In the genomic region with DNA sequence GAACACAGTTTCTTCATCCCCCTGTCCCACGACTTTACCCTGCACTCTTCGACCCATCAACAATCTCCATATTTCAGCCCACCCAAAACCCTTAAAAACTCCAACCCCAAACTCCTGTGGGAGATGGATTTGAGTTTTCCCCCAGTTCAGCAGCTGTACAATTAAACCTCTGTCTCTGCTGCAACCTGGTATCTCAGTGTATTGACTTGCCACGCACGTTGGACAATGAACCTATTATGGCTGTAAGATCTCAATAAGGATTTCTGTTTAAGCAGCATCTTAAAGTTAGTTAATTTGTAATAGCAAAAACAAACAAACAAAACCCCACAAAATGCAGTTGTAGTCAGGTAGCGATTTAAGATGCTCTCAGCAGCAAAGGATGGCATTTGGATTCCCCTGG, we compare ENCODE assay signal across 1 cellular context.
A peak's percentile ranks its signal among the peaks of the same experiment; 100 is the strongest.
TF ChIP-seq lines count a peak whose summit lies in the region.

No MANE protein-coding gene starts in this region.

TF ChIP-seq in HepG2, 621 proteins besides CTCF, POLR2A, EP300 and RAD21 (continued from another document and continues in another):
- TF ChIP-seq, protein P1, sequence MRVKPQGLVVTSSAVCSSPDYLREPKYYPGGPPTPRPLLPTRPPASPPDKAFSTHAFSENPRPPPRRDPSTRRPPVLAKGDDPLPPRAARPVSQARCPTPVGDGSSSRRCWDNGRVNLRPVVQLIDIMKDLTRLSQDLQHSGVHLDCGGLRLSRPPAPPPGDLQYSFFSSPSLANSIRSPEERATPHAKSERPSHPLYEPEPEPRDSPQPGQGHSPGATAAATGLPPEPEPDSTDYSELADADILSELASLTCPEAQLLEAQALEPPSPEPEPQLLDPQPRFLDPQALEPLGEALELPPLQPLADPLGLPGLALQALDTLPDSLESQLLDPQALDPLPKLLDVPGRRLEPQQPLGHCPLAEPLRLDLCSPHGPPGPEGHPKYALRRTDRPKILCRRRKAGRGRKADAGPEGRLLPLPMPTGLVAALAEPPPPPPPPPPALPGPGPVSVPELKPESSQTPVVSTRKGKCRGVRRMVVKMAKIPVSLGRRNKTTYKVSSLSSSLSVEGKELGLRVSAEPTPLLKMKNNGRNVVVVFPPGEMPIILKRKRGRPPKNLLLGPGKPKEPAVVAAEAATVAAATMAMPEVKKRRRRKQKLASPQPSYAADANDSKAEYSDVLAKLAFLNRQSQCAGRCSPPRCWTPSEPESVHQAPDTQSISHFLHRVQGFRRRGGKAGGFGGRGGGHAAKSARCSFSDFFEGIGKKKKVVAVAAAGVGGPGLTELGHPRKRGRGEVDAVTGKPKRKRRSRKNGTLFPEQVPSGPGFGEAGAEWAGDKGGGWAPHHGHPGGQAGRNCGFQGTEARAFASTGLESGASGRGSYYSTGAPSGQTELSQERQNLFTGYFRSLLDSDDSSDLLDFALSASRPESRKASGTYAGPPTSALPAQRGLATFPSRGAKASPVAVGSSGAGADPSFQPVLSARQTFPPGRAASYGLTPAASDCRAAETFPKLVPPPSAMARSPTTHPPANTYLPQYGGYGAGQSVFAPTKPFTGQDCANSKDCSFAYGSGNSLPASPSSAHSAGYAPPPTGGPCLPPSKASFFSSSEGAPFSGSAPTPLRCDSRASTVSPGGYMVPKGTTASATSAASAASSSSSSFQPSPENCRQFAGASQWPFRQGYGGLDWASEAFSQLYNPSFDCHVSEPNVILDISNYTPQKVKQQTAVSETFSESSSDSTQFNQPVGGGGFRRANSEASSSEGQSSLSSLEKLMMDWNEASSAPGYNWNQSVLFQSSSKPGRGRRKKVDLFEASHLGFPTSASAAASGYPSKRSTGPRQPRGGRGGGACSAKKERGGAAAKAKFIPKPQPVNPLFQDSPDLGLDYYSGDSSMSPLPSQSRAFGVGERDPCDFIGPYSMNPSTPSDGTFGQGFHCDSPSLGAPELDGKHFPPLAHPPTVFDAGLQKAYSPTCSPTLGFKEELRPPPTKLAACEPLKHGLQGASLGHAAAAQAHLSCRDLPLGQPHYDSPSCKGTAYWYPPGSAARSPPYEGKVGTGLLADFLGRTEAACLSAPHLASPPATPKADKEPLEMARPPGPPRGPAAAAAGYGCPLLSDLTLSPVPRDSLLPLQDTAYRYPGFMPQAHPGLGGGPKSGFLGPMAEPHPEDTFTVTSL (CRISPR knock-in tag; IDR thresholded peaks at IDR 0.05; ENCODE audit: borderline replicate concordance): peak; percentile 48; the same call in 1 of the 2 replicates
- TF ChIP-seq HDAC2 (CRISPR knock-in tag; IDR thresholded peaks at IDR 0.05) (peak; percentile 28; the same call in 1 of the 2 replicates), POLR2G (IDR thresholded peaks at IDR 0.05; ENCODE audit: low read depth, low read length) (peak; percentile 32; the same call in 1 of the 2 replicates), ASH2L (IDR thresholded peaks at IDR 0.05; ENCODE audit: insufficient read length, low read depth, low read length) (peak; percentile 9), FOXA3 (CRISPR knock-in tag; IDR thresholded peaks at IDR 0.05) (peak; percentile 52), ONECUT2 (CRISPR knock-in tag; IDR thresholded peaks at IDR 0.05) (peak; percentile 44; the same call in 1 of the 2 replicates), NCOA2 (CRISPR knock-in tag; IDR thresholded peaks at IDR 0.05) (peak; percentile 57; the same call in 1 of the 2 replicates), TARDBP (CRISPR knock-in tag; IDR thresholded peaks at IDR 0.05) (peak; percentile 41; the same call in 1 of the 2 replicates), ZNF614 (CRISPR knock-in tag; IDR thresholded peaks at IDR 0.05; ENCODE audit: borderline replicate concordance) (0 out of 2 replicates have a peak, but pooled peaks have one; percentile 27), ZNF317 (CRISPR knock-in tag; IDR thresholded peaks at IDR 0.05) (0 out of 2 replicates have a peak, but pooled peaks have one; percentile 21), PPARG (CRISPR knock-in tag; conservative IDR thresholded peaks at IDR 0.05) (no peak), ZMYM4 (CRISPR knock-in tag; IDR thresholded peaks at IDR 0.05) (peak; percentile 58; the same call in 1 of the 2 replicates), SIX1 (CRISPR knock-in tag; IDR thresholded peaks at IDR 0.05; ENCODE audit: borderline replicate concordance) (no peak), GATAD2A (CRISPR knock-in tag; IDR thresholded peaks at IDR 0.05) (peak; percentile 86), PHF21A (CRISPR knock-in tag; IDR thresholded peaks at IDR 0.05) (peak; percentile 49; the same call in 1 of the 2 replicates), SAP130 (CRISPR knock-in tag; IDR thresholded peaks at IDR 0.05; ENCODE audit: low read depth) (peak; percentile 19; the same call in 1 of the 2 replicates), IRF2 (CRISPR knock-in tag; IDR thresholded peaks at IDR 0.05) (peak; percentile 68; the same call in 1 of the 2 replicates), MED1 (CRISPR knock-in tag; IDR thresholded peaks at IDR 0.05) (0 out of 2 replicates have a peak, but pooled peaks have one; percentile 13), ATAD3A (CRISPR knock-in tag; IDR thresholded peaks at IDR 0.05) (no peak), ISL2 (CRISPR knock-in tag; IDR thresholded peaks at IDR 0.05) (peak; percentile 57; the same call in 1 of the 2 replicates), TGIF2 (CRISPR knock-in tag; IDR thresholded peaks at IDR 0.05) (no peak), KLF6 (CRISPR knock-in tag; IDR thresholded peaks at IDR 0.05) (0 out of 2 replicates have a peak, but pooled peaks have one; percentile 22), TBX2 (CRISPR knock-in tag; IDR thresholded peaks at IDR 0.05; ENCODE audit: borderline replicate concordance) (peak; percentile 27), ZSCAN20 (CRISPR knock-in tag; IDR thresholded peaks at IDR 0.05; ENCODE audit: borderline replicate concordance) (no peak), CEBPG (CRISPR knock-in tag; IDR thresholded peaks at IDR 0.05) (0 out of 2 replicates have a peak, but pooled peaks have one; percentile 4), CREB1 (IDR thresholded peaks at IDR 0.05) (no peak), CREB1 (CRISPR knock-in tag; IDR thresholded peaks at IDR 0.05) (peak; percentile 44; the same call in 1 of the 2 replicates), SOX5 (CRISPR knock-in tag; IDR thresholded peaks at IDR 0.05; ENCODE audit: borderline replicate concordance) (peak; percentile 73; the same call in 1 of the 2 replicates)
- TF ChIP-seq, protein P2, sequence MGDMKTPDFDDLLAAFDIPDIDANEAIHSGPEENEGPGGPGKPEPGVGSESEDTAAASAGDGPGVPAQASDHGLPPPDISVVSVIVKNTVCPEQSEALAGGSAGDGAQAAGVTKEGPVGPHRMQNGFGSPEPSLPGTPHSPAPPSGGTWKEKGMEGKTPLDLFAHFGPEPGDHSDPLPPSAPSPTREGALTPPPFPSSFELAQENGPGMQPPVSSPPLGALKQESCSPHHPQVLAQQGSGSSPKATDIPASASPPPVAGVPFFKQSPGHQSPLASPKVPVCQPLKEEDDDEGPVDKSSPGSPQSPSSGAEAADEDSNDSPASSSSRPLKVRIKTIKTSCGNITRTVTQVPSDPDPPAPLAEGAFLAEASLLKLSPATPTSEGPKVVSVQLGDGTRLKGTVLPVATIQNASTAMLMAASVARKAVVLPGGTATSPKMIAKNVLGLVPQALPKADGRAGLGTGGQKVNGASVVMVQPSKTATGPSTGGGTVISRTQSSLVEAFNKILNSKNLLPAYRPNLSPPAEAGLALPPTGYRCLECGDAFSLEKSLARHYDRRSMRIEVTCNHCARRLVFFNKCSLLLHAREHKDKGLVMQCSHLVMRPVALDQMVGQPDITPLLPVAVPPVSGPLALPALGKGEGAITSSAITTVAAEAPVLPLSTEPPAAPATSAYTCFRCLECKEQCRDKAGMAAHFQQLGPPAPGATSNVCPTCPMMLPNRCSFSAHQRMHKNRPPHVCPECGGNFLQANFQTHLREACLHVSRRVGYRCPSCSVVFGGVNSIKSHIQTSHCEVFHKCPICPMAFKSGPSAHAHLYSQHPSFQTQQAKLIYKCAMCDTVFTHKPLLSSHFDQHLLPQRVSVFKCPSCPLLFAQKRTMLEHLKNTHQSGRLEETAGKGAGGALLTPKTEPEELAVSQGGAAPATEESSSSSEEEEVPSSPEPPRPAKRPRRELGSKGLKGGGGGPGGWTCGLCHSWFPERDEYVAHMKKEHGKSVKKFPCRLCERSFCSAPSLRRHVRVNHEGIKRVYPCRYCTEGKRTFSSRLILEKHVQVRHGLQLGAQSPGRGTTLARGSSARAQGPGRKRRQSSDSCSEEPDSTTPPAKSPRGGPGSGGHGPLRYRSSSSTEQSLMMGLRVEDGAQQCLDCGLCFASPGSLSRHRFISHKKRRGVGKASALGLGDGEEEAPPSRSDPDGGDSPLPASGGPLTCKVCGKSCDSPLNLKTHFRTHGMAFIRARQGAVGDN (CRISPR knock-in tag; IDR thresholded peaks at IDR 0.05): no peak
- TF ChIP-seq, protein P3, sequence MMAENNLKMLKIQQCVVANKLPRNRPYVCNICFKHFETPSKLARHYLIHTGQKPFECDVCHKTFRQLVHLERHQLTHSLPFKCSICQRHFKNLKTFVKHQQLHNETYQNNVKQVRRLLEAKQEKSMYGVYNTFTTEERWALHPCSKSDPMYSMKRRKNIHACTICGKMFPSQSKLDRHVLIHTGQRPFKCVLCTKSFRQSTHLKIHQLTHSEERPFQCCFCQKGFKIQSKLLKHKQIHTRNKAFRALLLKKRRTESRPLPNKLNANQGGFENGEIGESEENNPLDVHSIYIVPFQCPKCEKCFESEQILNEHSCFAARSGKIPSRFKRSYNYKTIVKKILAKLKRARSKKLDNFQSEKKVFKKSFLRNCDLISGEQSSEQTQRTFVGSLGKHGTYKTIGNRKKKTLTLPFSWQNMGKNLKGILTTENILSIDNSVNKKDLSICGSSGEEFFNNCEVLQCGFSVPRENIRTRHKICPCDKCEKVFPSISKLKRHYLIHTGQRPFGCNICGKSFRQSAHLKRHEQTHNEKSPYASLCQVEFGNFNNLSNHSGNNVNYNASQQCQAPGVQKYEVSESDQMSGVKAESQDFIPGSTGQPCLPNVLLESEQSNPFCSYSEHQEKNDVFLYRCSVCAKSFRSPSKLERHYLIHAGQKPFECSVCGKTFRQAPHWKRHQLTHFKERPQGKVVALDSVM (CRISPR knock-in tag; IDR thresholded peaks at IDR 0.05): no peak
- TF ChIP-seq, protein P4, sequence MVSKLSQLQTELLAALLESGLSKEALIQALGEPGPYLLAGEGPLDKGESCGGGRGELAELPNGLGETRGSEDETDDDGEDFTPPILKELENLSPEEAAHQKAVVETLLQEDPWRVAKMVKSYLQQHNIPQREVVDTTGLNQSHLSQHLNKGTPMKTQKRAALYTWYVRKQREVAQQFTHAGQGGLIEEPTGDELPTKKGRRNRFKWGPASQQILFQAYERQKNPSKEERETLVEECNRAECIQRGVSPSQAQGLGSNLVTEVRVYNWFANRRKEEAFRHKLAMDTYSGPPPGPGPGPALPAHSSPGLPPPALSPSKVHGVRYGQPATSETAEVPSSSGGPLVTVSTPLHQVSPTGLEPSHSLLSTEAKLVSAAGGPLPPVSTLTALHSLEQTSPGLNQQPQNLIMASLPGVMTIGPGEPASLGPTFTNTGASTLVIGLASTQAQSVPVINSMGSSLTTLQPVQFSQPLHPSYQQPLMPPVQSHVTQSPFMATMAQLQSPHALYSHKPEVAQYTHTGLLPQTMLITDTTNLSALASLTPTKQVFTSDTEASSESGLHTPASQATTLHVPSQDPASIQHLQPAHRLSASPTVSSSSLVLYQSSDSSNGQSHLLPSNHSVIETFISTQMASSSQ (IDR thresholded peaks at IDR 0.05; ENCODE audit: low read depth): peak; percentile 79
- TF ChIP-seq, protein P4 (CRISPR knock-in tag; IDR thresholded peaks at IDR 0.05; ENCODE audit: borderline replicate concordance): peak; percentile 50; the same call in 1 of the 2 replicates
- TF ChIP-seq, protein P5, sequence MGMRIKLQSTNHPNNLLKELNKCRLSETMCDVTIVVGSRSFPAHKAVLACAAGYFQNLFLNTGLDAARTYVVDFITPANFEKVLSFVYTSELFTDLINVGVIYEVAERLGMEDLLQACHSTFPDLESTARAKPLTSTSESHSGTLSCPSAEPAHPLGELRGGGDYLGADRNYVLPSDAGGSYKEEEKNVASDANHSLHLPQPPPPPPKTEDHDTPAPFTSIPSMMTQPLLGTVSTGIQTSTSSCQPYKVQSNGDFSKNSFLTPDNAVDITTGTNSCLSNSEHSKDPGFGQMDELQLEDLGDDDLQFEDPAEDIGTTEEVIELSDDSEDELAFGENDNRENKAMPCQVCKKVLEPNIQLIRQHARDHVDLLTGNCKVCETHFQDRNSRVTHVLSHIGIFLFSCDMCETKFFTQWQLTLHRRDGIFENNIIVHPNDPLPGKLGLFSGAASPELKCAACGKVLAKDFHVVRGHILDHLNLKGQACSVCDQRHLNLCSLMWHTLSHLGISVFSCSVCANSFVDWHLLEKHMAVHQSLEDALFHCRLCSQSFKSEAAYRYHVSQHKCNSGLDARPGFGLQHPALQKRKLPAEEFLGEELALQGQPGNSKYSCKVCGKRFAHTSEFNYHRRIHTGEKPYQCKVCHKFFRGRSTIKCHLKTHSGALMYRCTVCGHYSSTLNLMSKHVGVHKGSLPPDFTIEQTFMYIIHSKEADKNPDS (CRISPR knock-in tag; IDR thresholded peaks at IDR 0.05): no peak
- TF ChIP-seq, protein P6, sequence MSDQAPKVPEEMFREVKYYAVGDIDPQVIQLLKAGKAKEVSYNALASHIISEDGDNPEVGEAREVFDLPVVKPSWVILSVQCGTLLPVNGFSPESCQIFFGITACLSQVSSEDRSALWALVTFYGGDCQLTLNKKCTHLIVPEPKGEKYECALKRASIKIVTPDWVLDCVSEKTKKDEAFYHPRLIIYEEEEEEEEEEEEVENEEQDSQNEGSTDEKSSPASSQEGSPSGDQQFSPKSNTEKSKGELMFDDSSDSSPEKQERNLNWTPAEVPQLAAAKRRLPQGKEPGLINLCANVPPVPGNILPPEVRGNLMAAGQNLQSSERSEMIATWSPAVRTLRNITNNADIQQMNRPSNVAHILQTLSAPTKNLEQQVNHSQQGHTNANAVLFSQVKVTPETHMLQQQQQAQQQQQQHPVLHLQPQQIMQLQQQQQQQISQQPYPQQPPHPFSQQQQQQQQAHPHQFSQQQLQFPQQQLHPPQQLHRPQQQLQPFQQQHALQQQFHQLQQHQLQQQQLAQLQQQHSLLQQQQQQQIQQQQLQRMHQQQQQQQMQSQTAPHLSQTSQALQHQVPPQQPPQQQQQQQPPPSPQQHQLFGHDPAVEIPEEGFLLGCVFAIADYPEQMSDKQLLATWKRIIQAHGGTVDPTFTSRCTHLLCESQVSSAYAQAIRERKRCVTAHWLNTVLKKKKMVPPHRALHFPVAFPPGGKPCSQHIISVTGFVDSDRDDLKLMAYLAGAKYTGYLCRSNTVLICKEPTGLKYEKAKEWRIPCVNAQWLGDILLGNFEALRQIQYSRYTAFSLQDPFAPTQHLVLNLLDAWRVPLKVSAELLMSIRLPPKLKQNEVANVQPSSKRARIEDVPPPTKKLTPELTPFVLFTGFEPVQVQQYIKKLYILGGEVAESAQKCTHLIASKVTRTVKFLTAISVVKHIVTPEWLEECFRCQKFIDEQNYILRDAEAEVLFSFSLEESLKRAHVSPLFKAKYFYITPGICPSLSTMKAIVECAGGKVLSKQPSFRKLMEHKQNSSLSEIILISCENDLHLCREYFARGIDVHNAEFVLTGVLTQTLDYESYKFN (CRISPR knock-in tag; conservative IDR thresholded peaks at IDR 0.05): peak; percentile 70
